ENCODE assay signal across 8 cellular contexts in the genomic region with DNA sequence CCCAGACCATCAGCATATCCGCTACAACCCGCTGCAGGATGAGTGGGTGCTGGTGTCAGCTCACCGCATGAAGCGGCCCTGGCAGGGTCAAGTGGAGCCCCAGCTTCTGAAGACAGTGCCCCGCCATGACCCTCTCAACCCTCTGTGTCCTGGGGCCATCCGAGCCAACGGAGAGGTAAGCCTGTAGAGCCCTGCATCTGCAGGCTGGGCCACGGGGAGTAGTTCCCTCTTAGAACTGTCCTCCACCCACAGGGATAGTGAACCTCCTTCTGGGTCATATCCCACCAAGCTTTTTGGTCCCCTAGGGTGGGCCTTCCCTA. TPM values are rescaled to one million over a fixed set of nuclear protein-coding genes. Genes with fewer than 3 reads are reported as not detected.
DNase-seq lines count a peak whose midpoint lies in the region; ATAC-seq and TF ChIP-seq lines count a peak whose summit lies in the region.

No MANE protein-coding gene starts in this region.

- CTCF ChIA-PET in CD4-positive, alpha-beta T cell (lab: Charles Lee): interaction anchor here (1.0 to 5.9 kb wide), 9 partner anchors 9 to 268 kb away, joined by 3 to 57 read pairs (median 8); a partner anchor contains a TSS

- peak overlapping the region; percentile 36 for H3K9ac ChIP-seq in neural progenitor cell

- TF ChIP-seq CTCF in CD4-positive, alpha-beta T cell (IDR thresholded peaks at IDR 0.05): no peak
- TF ChIP-seq CTCF in LNCaP clone FGC (IDR thresholded peaks at IDR 0.05; ENCODE audit: control insufficient read depth, extremely low read depth, insufficient read depth) (no peak), neural progenitor cell (IDR thresholded peaks at IDR 0.05) (no peak)

- peak overlapping the region; percentile 87 for H2AFZ ChIP-seq in neural progenitor cell (replicated peaks)

- peaks cover 19% of the 10 kb centered on the region for H3K4me1 ChIP-seq in effector memory CD4-positive, alpha-beta T cell (ENCODE audit: control insufficient read depth, insufficient read depth, low read length, poor library complexity, severe bottlenecking)
- peaks cover 21% of the 10 kb centered on the region for H3K4me1 ChIP-seq in neural progenitor cell

- H3K36me3 Mint-ChIP-seq in CD4-positive, alpha-beta T cell (ENCODE audit: low read depth): peaks cover 49% of the 10 kb centered on the region
- peaks cover 13% of the 10 kb centered on the region for H3K36me3 Mint-ChIP-seq in neural progenitor cell

- peak overlapping the region; percentile 97 for H3K4me3 Mint-ChIP-seq in CD4-positive, alpha-beta T cell
- peak overlapping the region; percentile 93 for H3K4me3 Mint-ChIP-seq in neural progenitor cell

- no peak for DNase-seq in CD4-positive, alpha-beta T cell
- DNase-seq in LNCaP clone FGC (ENCODE audit: low read depth): no peak
- DNase-seq in effector memory CD4-positive, alpha-beta T cell: no peak
- no peak for DNase-seq in neural progenitor cell (ENCODE audit: low spot score)
- DNase-seq in COR-L47 (lab: John Stamatoyannopoulos, UW): no peak
- DNase-seq in AML-193 (lab: John Stamatoyannopoulos, UW): no peak
- no peak for DNase-seq in NOMO-1 treated with DMSO at 0.1 percent for 48 hours (lab: John Stamatoyannopoulos, UW; ENCODE audit: unreplicated experiment)

- H3K4me1 Mint-ChIP-seq in CD4-positive, alpha-beta T cell (ENCODE audit: low read depth): peaks cover 35% of the 10 kb centered on the region
- H3K4me1 Mint-ChIP-seq in neural progenitor cell: peaks cover 42% of the 10 kb centered on the region

- intact Hi-C loops in CD4-positive, alpha-beta T cell (cut with DNase I, micrococcal nuclease): loop anchor here (1.0 to 5.0 kb wide), 2 partner anchors 17 to 35 kb away; a partner anchor contains a TSS

- H3K27me3 Mint-ChIP-seq in CD4-positive, alpha-beta T cell: no peaks in the 10 kb centered on the region
- H3K27me3 Mint-ChIP-seq in neural progenitor cell (ENCODE audit: insufficient read depth, low read depth): peaks cover 7% of the 10 kb centered on the region

- H3K27ac Mint-ChIP-seq in CD4-positive, alpha-beta T cell: peak overlapping the region; percentile 88
- H3K27ac Mint-ChIP-seq in neural progenitor cell: peak overlapping the region; percentile 76

- peaks cover 25% of the 10 kb centered on the region for H3F3A ChIP-seq in neural progenitor cell (ENCODE audit: low read depth)

- H3K4me2 ChIP-seq in neural progenitor cell: peak overlapping the region; percentile 97

- POLR2A ChIA-PET in CD4-positive, alpha-beta T cell (lab: Charles Lee): interaction anchor here (0.7 to 4.4 kb wide), 15 partner anchors 9 to 1085 kb away, joined by 3 to 84 read pairs (median 6); a partner anchor contains a TSS

- peak overlapping the region; percentile 68 for H3K27ac ChIP-seq in CD4-positive, alpha-beta T cell (ENCODE audit: low read depth, low read length)
- H3K27ac ChIP-seq in effector memory CD4-positive, alpha-beta T cell (ENCODE audit: insufficient read depth, low read length, poor library complexity, severe bottlenecking): peak overlapping the region; percentile 79
- peak overlapping the region; percentile 81 for H3K27ac ChIP-seq in neural progenitor cell

- no peaks in the 10 kb centered on the region for H3K9me3 Mint-ChIP-seq in CD4-positive, alpha-beta T cell
- H3K9me3 Mint-ChIP-seq in neural progenitor cell: no peaks in the 10 kb centered on the region

- H3K4me3 ChIP-seq in LNCaP clone FGC (ENCODE audit: low read depth, low read length): peak overlapping the region; percentile 71
- peak overlapping the region; percentile 88 for H3K4me3 ChIP-seq in effector memory CD4-positive, alpha-beta T cell (ENCODE audit: insufficient read depth, low read depth, low read length, poor library complexity, severe bottlenecking)
- H3K4me3 ChIP-seq in neural progenitor cell: peak overlapping the region; percentile 61

- H4K20me1 ChIP-seq in neural progenitor cell (ENCODE audit: low read depth): peaks cover 8% of the 10 kb centered on the region

- H3K27me3 ChIP-seq in CD4-positive, alpha-beta T cell (ENCODE audit: control insufficient read depth, insufficient read depth, low read length): no peaks in the 10 kb centered on the region
- no peaks in the 10 kb centered on the region for H3K27me3 ChIP-seq in effector memory CD4-positive, alpha-beta T cell (replicated peaks; ENCODE audit: control insufficient read depth, insufficient read depth, low read length, poor library complexity, severe bottlenecking)
- no peaks in the 10 kb centered on the region for H3K27me3 ChIP-seq in neural progenitor cell

- H3K79me2 ChIP-seq in neural progenitor cell (ENCODE audit: low read depth): peaks cover 16% of the 10 kb centered on the region

- peaks cover 29% of the 10 kb centered on the region for H3K36me3 ChIP-seq in effector memory CD4-positive, alpha-beta T cell (ENCODE audit: control insufficient read depth, insufficient read depth, low read length)
- H3K36me3 ChIP-seq in neural progenitor cell: no peaks in the 10 kb centered on the region

- no peaks in the 10 kb centered on the region for H3K9me3 ChIP-seq in CD4-positive, alpha-beta T cell (ENCODE audit: control insufficient read depth, low read length)
- H3K9me3 ChIP-seq in effector memory CD4-positive, alpha-beta T cell (ENCODE audit: control insufficient read depth, low read length): no peaks in the 10 kb centered on the region
- no peaks in the 10 kb centered on the region for H3K9me3 ChIP-seq in neural progenitor cell (ENCODE audit: low read depth)

- peak; percentile 9 for ATAC-seq in CD4-positive, alpha-beta T cell (ENCODE audit: poor library complexity)
- ATAC-seq in HG02623 (IDR thresholded peaks at IDR 0.05; ENCODE audit: unreplicated experiment): no peak

RNA-seq across cellular contexts. Expression of a gene that starts 0.6 kb away (rescaled TPM):
- 100 to 1,000 TPM; 115 TPM for total RNA-seq in CD4-positive, alpha-beta T cell
- total RNA-seq in neural progenitor cell (ENCODE audit: low replicate concordance): 32.1 and 43.7 TPM in 2 replicates

RNA-seq across cellular contexts. Expression of a gene that starts 4.9 kb away (rescaled TPM):
- 100 to 1,000 TPM; 117 TPM for total RNA-seq in CD4-positive, alpha-beta T cell
- total RNA-seq in neural progenitor cell (ENCODE audit: low replicate concordance): 11.4 and 12.7 TPM in 2 replicates

RNA-seq across cellular contexts. Expression of a gene that starts 9.5 kb away (rescaled TPM):
- total RNA-seq in CD4-positive, alpha-beta T cell: 10 to 100 TPM; 11.7 to 12.1 TPM
- 37.8 and 108 TPM in 2 replicates for total RNA-seq in neural progenitor cell (ENCODE audit: low replicate concordance)

RNA-seq across cellular contexts. Expression of a gene that starts 15.4 kb away (rescaled TPM):
- total RNA-seq in CD4-positive, alpha-beta T cell: not detected
- 0.37 and 0.67 TPM in 2 replicates for total RNA-seq in neural progenitor cell (ENCODE audit: low replicate concordance)

RNA-seq across cellular contexts. Expression of a gene that starts 18.2 kb away (rescaled TPM):
- total RNA-seq in CD4-positive, alpha-beta T cell: under 1 TPM; 0.25 to 0.34 TPM
- 4.7 and 5.3 TPM in 2 replicates for total RNA-seq in neural progenitor cell (ENCODE audit: low replicate concordance)
